In the genomic region with DNA sequence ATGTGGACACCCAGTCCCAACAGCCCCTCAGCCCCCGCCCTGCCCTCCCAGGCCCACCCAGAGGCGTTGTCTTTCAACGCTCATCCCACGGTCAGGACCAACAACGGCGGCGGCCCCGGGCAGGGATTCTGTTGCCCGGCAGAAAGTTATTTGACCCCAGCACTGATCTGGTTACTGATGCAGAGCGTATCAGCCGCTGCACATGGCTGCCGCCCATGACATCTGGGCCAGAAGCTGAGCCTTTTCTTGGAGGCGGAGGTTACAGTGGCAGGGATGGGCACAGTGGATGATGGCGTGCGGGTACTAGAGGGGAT, we compare ENCODE assay signal across 14 cellular contexts.
DNase-seq lines count a peak whose midpoint lies in the region; ATAC-seq and TF ChIP-seq lines count a peak whose summit lies in the region.
"Had no signal": no experiment of that assay in that cellular context is flagged by ENCODE, and none has a peak within 500 bp of the region (broad histone marks: within the 10 kb centered on the region; RNA-seq: fewer than 3 reads in every experiment).

No MANE protein-coding gene starts in this region.

- H2AFZ ChIP-seq in neuronal stem cell (ENCODE audit: low read length) = no peak overlapping the region

- no peak for ATAC-seq in Right ventricle myocardium superior (ENCODE audit: poor library complexity)

- H3K27ac ChIP-seq in cardiac muscle cell (peak overlapping the region; percentile 91), BLaER1 (no peak overlapping the region), SJCRH30 (peak overlapping the region; percentile 18; the same call in 1 of the 2 replicates), neuronal stem cell (replicated peaks; ENCODE audit: low read length) (no peak overlapping the region), tibial nerve (peak overlapping the region in 2 of 4 donors; percentile 75 to 76)
- H3K27ac ChIP-seq: C4-2B had no signal

- H3K4me2 ChIP-seq in BLaER1 (peak overlapping the region; percentile 59; the same call in 1 of the 2 replicates), neuronal stem cell (ENCODE audit: insufficient read depth, low read length, poor library complexity, severe bottlenecking) (no peak overlapping the region)

- H3K9ac ChIP-seq in BLaER1 (no peak overlapping the region), neuronal stem cell (ENCODE audit: low read depth, low read length, poor library complexity) (no peak overlapping the region)

- peak overlapping the region; percentile 21 for H2AK5ac ChIP-seq in neuronal stem cell (ENCODE audit: low read depth, low read length)

- peaks cover 16% of the 10 kb centered on the region; the same call in 1 of the 2 replicates for H4K20me1 ChIP-seq in BLaER1

- no peaks in the 10 kb centered on the region for H3K79me1 ChIP-seq in neuronal stem cell (ENCODE audit: low read depth, low read length)

- TF ChIP-seq POLR2A in tibial nerve (IDR thresholded peaks at IDR 0.05) = no peak

- H4K91ac ChIP-seq in neuronal stem cell (ENCODE audit: low read depth, low read length, poor library complexity) = no peak overlapping the region

- no peak overlapping the region for H3K14ac ChIP-seq in neuronal stem cell (ENCODE audit: low read length)

- H2BK15ac ChIP-seq in neuronal stem cell (ENCODE audit: low read length) = no peak overlapping the region

- H3K9me3 ChIP-seq in cardiac muscle cell (ENCODE audit: low read depth) (no peaks in the 10 kb centered on the region), BLaER1 (no peaks in the 10 kb centered on the region), SJCRH30 (replicated peaks) (no peaks in the 10 kb centered on the region), neuronal stem cell (replicated peaks in 1 of 2; ENCODE audit: control insufficient read depth in 2 of 2, insufficient read depth in 1 of 2, low read depth in 1 of 2, low read length in 2 of 2) (no peaks in the 10 kb centered on the region), tibial nerve (no peaks in the 10 kb centered on the region)
- H3K9me3 ChIP-seq: HAP-1 had no signal

- DNase-seq in cardiac muscle cell (ENCODE audit: low read depth in 1 of 2, low spot score in 1 of 2) = no peak
- no peak for DNase-seq in Right ventricle myocardium superior
- peak; percentile 41 to 60 for DNase-seq in SJCRH30
- DNase-seq in neuronal stem cell (ENCODE audit: low spot score) = no peak
- no peak for DNase-seq in tibial nerve (ENCODE audit: low spot score in 2 of 2)
- no peak for DNase-seq in activated effector memory CD4-positive, alpha-beta T cell treated with Interleukin-2 at 50 U/mL for 16 hours
- DNase-seq: ACHN; CD4-positive, alpha-beta memory T cell; DMS153; GF-D8; GOT3 had no signal

- H3K4me1 ChIP-seq in cardiac muscle cell (ENCODE audit: low read depth) (peaks cover 84% of the 10 kb centered on the region), BLaER1 (peaks cover 22% of the 10 kb centered on the region), SJCRH30 (peaks cover 26% of the 10 kb centered on the region), neuronal stem cell (ENCODE audit: control insufficient read depth in 2 of 2, insufficient read depth in 1 of 2, low read depth in 1 of 2, low read length in 2 of 2) (peaks cover 0 to 33% of the 10 kb centered on the region in 2 donors), tibial nerve (peaks cover 0 to 56% (median 20%) of the 10 kb centered on the region in 4 donors)

- H3K4me3 ChIP-seq in cardiac muscle cell (no peak overlapping the region), BLaER1 (no peak overlapping the region), SJCRH30 (no peak overlapping the region), neuronal stem cell (ENCODE audit: low read length in 2 of 2) (no peak overlapping the region), tibial nerve (no peak overlapping the region)
- H3K4me3 ChIP-seq: HAP-1 had no signal

- no peak overlapping the region for H3K4ac ChIP-seq in neuronal stem cell (ENCODE audit: low read length)

- no peak for TF ChIP-seq EP300 in tibial nerve (IDR thresholded peaks at IDR 0.05)

- H2BK120ac ChIP-seq in neuronal stem cell (ENCODE audit: low read depth, low read length) = no peak overlapping the region

- H3K23ac ChIP-seq in neuronal stem cell (ENCODE audit: low read depth, low read length, poor library complexity) = no peak overlapping the region

- no peaks in the 10 kb centered on the region for H3K27me3 ChIP-seq in cardiac muscle cell
- peaks cover 47% of the 10 kb centered on the region for H3K27me3 ChIP-seq in BLaER1
- peaks cover 13% of the 10 kb centered on the region for H3K27me3 ChIP-seq in SJCRH30
- H3K27me3 ChIP-seq in neuronal stem cell (ENCODE audit: control insufficient read depth in 3 of 3, insufficient read depth in 3 of 3, low read depth in 1 of 3, low read length in 3 of 3) = peaks cover 0 to 34% (median 0%) of the 10 kb centered on the region in 3 experiments
- peaks cover 0 to 13% of the 10 kb centered on the region in 2 donors for H3K27me3 ChIP-seq in tibial nerve

- intact Hi-C loops in Right ventricle myocardium superior (cut with DNase I) = no loop called here

- H3K36me3 ChIP-seq in cardiac muscle cell (no peaks in the 10 kb centered on the region), BLaER1 (no peaks in the 10 kb centered on the region), SJCRH30 (no peaks in the 10 kb centered on the region), neuronal stem cell (replicated peaks in 1 of 2; ENCODE audit: control insufficient read depth in 2 of 2, insufficient read depth in 2 of 2, low read length in 2 of 2) (no peaks in the 10 kb centered on the region), tibial nerve (no peaks in the 10 kb centered on the region)
- H3K36me3 ChIP-seq: HAP-1 had no signal

- no peak overlapping the region for H2BK5ac ChIP-seq in neuronal stem cell (ENCODE audit: low read length)

- H4K8ac ChIP-seq in neuronal stem cell (ENCODE audit: low read depth, low read length) = peak overlapping the region; percentile 8

- no CpG with 5 or more reads among the region's 15 CpGs for WGBS in neuronal stem cell (ENCODE audit: extremely low coverage in 2 of 2, insufficient read length in 2 of 2, insufficient replicate concordance in 1 of 2), 2 donors
- 44% methylated on average over 15 of the region's 15 CpGs; no CpG with 5 or more reads in 1 of the 2 donors for WGBS in tibial nerve, 2 donors

- no peak overlapping the region for H2BK12ac ChIP-seq in neuronal stem cell (ENCODE audit: low read length)

- TF ChIP-seq CTCF in cardiac muscle cell (IDR thresholded peaks at IDR 0.05; ENCODE audit: low read depth, low read length) (no peak), tibial nerve (IDR thresholded peaks at IDR 0.05) (no peak)

- H3K18ac ChIP-seq in neuronal stem cell (ENCODE audit: low read length) = peak overlapping the region; percentile 72

Comparison
In these comparisons a context has a peak if more than half of its experiments do, and no peak if none do; other contexts are left out.
1. DNase-seq: peak in SJCRH30 (2 of 2); none in cardiac muscle cell (0 of 2), Right ventricle myocardium superior (single experiment), neuronal stem cell (single experiment), tibial nerve (0 of 2) and activated effector memory CD4-positive, alpha-beta T cell treated with Interleukin-2 at 50 U/mL for 16 hours (single experiment).
2. H3K27ac ChIP-seq: peak in cardiac muscle cell (single experiment) and SJCRH30 (single experiment); none in BLaER1 (single experiment) and neuronal stem cell (single experiment).